Comparison of ENCODE assay signal across 29 cellular contexts in the genomic region with DNA sequence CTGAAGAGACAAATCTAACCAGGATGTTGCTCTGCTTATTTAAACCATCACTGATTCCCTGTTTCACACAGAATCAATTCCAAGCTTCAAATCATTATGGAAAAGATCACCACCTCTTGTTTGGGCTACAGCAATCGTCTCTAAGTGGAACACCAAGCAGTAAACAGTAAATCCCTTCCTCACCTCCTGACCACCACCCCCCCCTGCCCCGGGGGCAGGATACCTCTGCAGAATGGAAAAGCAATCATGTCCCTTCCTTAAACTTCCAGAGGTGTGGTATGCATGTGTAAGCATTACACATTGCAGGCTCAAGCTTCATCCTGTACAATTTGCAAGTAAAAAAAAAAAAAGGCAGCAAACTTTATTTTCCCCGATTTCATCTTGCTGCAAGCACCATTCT.
"Had no signal": no experiment of that assay in that cellular context is flagged by ENCODE, and none has a peak within 500 bp of the region (broad histone marks: within the 10 kb centered on the region; RNA-seq: fewer than 3 reads in every experiment).

No MANE protein-coding gene starts in this region.

- H3K4me1 Mint-ChIP-seq: naive thymus-derived CD4-positive, alpha-beta T cell; natural killer cell; stimulated activated effector memory CD8-positive, alpha-beta T cell treated with anti-CD3 and anti-CD28 coated beads, Interleukin-12 subunit alpha, Interleukin-12 subunit beta, amount 100 ng/mL, for 72 hours had no signal

- DNase-seq: naive thymus-derived CD4-positive, alpha-beta T cell; natural killer cell; occipital lobe; ovary; posterior cingulate gyrus; psoas muscle; right cardiac atrium; right lobe of liver; sigmoid colon; small intestine; stimulated activated CD4-positive, alpha-beta T cell treated with anti-CD3 and anti-CD28 coated beads, Interleukin-15, amount 100 ng/mL, for 24 hours; stimulated activated CD4-positive, alpha-beta T cell treated with anti-CD3 and anti-CD28 coated beads, Interleukin-2, amount 100 ng/mL, for 24 hours; stimulated activated CD4-positive, alpha-beta T cell treated with anti-CD3 and anti-CD28 coated beads, Interleukin-2, amount 100 ng/mL, for 48 hours; stimulated activated CD4-positive, alpha-beta T cell treated with anti-CD3 and anti-CD28 coated beads, Interleukin-4, amount 100 ng/mL, for 24 hours; stimulated activated naive CD4-positive, alpha-beta T cell treated with Interleukin-2 at 50 U/mL for 16 hours; stomach; thyroid gland; trophoblast cell; upper lobe of right lung; uterus had no signal

- H3K36me3 Mint-ChIP-seq: naive thymus-derived CD4-positive, alpha-beta T cell; natural killer cell; stimulated activated effector memory CD8-positive, alpha-beta T cell treated with anti-CD3 and anti-CD28 coated beads, Interleukin-12 subunit alpha, Interleukin-12 subunit beta, amount 100 ng/mL, for 72 hours; stimulated activated naive B cell treated with anti-CD40 and anti-IgM and Interleukin-4, amounts not matched to agents 10 μg/mL and 1 μg/mL and 100 μg/mL, for 72 hours had no signal

- H3K4me1 ChIP-seq: parathyroid adenoma, psoas muscle, right lobe of liver, sigmoid colon, stomach, thyroid gland, upper lobe of right lung, uterus had no signal

- H3K9ac ChIP-seq: parathyroid adenoma had no signal

- H3K4me3 Mint-ChIP-seq: naive thymus-derived CD4-positive, alpha-beta T cell; natural killer cell; nephron; neural crest cell; stimulated activated effector memory CD8-positive, alpha-beta T cell treated with anti-CD3 and anti-CD28 coated beads, Interleukin-12 subunit alpha, Interleukin-12 subunit beta, amount 100 ng/mL, for 72 hours; stimulated activated naive B cell treated with anti-CD40 and anti-IgM and Interleukin-4, amounts not matched to agents 10 μg/mL and 1 μg/mL and 100 μg/mL, for 72 hours; stimulated activated naive CD8-positive, alpha-beta T cell treated with anti-CD3 and anti-CD28 coated beads, Interleukin-15, Interleukin-2, amounts not matched to agents 100 ng/mL and 50 ng/mL, for 24 hours had no signal

- H3K27me3 ChIP-seq: ovary, right lobe of liver, sigmoid colon, stomach, thyroid gland, tibial nerve, upper lobe of right lung, uterus had no signal

- H3K4me3 ChIP-seq: ovary, psoas muscle, right lobe of liver, sigmoid colon, stomach, thoracic aorta, thyroid gland, tibial nerve, upper lobe of right lung, uterus had no signal

- H3K9me3 Mint-ChIP-seq: nephron had no signal

- H3K27ac ChIP-seq: ovary, parathyroid adenoma, psoas muscle, right lobe of liver, sigmoid colon, stomach, thoracic aorta, thyroid gland, tibial nerve, upper lobe of right lung, uterus had no signal

- H3K27me3 Mint-ChIP-seq: stimulated activated naive B cell treated with anti-CD40 and anti-IgM and Interleukin-4, amounts not matched to agents 10 μg/mL and 1 μg/mL and 100 μg/mL, for 72 hours; stimulated activated naive CD8-positive, alpha-beta T cell treated with anti-CD3 and anti-CD28 coated beads, Interleukin-15, Interleukin-2, amounts not matched to agents 100 ng/mL and 50 ng/mL, for 24 hours had no signal

- ATAC-seq: naive thymus-derived CD4-positive, alpha-beta T cell; natural killer cell; psoas muscle; right cardiac atrium; right lobe of liver; stimulated activated effector memory CD8-positive, alpha-beta T cell treated with anti-CD3 and anti-CD28 coated beads, Interleukin-12 subunit alpha, Interleukin-12 subunit beta, amount 100 ng/mL, for 72 hours; upper lobe of right lung had no signal

- H3K79me2 ChIP-seq: parathyroid adenoma had no signal

- H3K27ac Mint-ChIP-seq: naive thymus-derived CD4-positive, alpha-beta T cell; natural killer cell; nephron; progenitor cell of endocrine pancreas; stimulated activated effector memory CD8-positive, alpha-beta T cell treated with anti-CD3 and anti-CD28 coated beads, Interleukin-12 subunit alpha, Interleukin-12 subunit beta, amount 100 ng/mL, for 72 hours; stimulated activated naive B cell treated with anti-CD40 and anti-IgM and Interleukin-4, amounts not matched to agents 10 μg/mL and 1 μg/mL and 100 μg/mL, for 72 hours; stimulated activated naive CD8-positive, alpha-beta T cell treated with anti-CD3 and anti-CD28 coated beads, Interleukin-15, Interleukin-2, amounts not matched to agents 100 ng/mL and 50 ng/mL, for 24 hours had no signal

- H3K36me3 ChIP-seq: ovary, right lobe of liver, sigmoid colon, stomach, thoracic aorta, thyroid gland, tibial nerve, upper lobe of right lung, uterus had no signal

- H2AFZ ChIP-seq: parathyroid adenoma had no signal

- H3K9me3 ChIP-seq: ovary, psoas muscle, right lobe of liver, thoracic aorta, thyroid gland, upper lobe of right lung, uterus had no signal
